Comparison of ENCODE assay signal across 18 cellular contexts in genomic region chr16:47687694-47688093, GRCh38.
"Had no signal": no experiment of that assay in that cellular context is flagged by ENCODE, and none has a peak within 500 bp of the region (broad histone marks: within the 10 kb centered on the region; RNA-seq: fewer than 3 reads in every experiment).

No MANE protein-coding gene starts in this region.

- H3K4me1 Mint-ChIP-seq: stimulated activated naive B cell treated with anti-CD40 and anti-IgM and Interleukin-4, amounts not matched to agents 10 μg/mL and 1 μg/mL and 100 μg/mL, for 72 hours had no signal

- H3K4me1 ChIP-seq: colonic mucosa, lower lobe of right lung had no signal

- H3K27ac Mint-ChIP-seq: activated naive CD8-positive, alpha-beta T cell; natural killer cell treated with Interleukin-12 subunit alpha and Interleukin-12 subunit beta and Interleukin-15 and Interleukin-18, amount 100 ng/mL, for 72 hours; stimulated activated naive B cell treated with anti-CD40 and anti-IgM and Interleukin-4, amounts not matched to agents 10 μg/mL and 1 μg/mL and 100 μg/mL, for 72 hours; T-helper 1 cell treated with Interleukin-12 subunit alpha and Interleukin-12 subunit beta and Interleukin-4 antibody, amounts not matched to agents 30 μg/mL and 1 μg/mL, for 36 hours had no signal

- H3K9me3 Mint-ChIP-seq: natural killer cell treated with Interleukin-12 subunit alpha and Interleukin-12 subunit beta and Interleukin-15 and Interleukin-18, amount 100 ng/mL, for 72 hours; stimulated activated naive B cell treated with anti-CD40 and anti-IgM and Interleukin-4, amounts not matched to agents 10 μg/mL and 1 μg/mL and 100 μg/mL, for 72 hours had no signal

- DNase-seq: activated CD4-positive, alpha-beta T cell treated with anti-CD3 and anti-CD28 coated beads, Interleukin-2, amount 50 U/mL, for 1 hour; activated CD4-positive, CD25-positive, alpha-beta regulatory T cell treated with anti-CD3 and anti-CD28 coated beads, Interleukin-2, amount 50 U/mL, for 72 hours; activated CD8-positive, alpha-beta memory T cell treated with anti-CD3 and anti-CD28 coated beads, Interleukin-2, amount 50 U/mL, for 48 hours; activated gamma-delta T cell treated with Interleukin-2 at 50 U/mL for 16 hours; amniotic stem cell; caudate nucleus; colonic mucosa; left cardiac atrium; lower lobe of right lung; stimulated activated CD4-positive, alpha-beta T cell treated with anti-CD3 and anti-CD28 coated beads, Interleukin-4, amount 100 ng/mL, for 4 hours; stimulated activated naive B cell treated with anti-CD40 and anti-IgM and Interleukin-4, amounts not matched to agents 10 μg/mL and 1 μg/mL and 100 μg/mL, for 72 hours had no signal

- ATAC-seq: esophagus mucosa; left cardiac atrium; lower lobe of right lung; natural killer cell treated with Interleukin-12 subunit alpha and Interleukin-12 subunit beta and Interleukin-15 and Interleukin-18, amount 100 ng/mL, for 72 hours; sciatic nerve; stimulated activated naive B cell treated with anti-CD40 and anti-IgM and Interleukin-4, amounts not matched to agents 10 μg/mL and 1 μg/mL and 100 μg/mL, for 72 hours had no signal

- H3K27me3 Mint-ChIP-seq: activated naive CD8-positive, alpha-beta T cell; natural killer cell treated with Interleukin-12 subunit alpha and Interleukin-12 subunit beta and Interleukin-15 and Interleukin-18, amount 100 ng/mL, for 72 hours; stimulated activated naive B cell treated with anti-CD40 and anti-IgM and Interleukin-4, amounts not matched to agents 10 μg/mL and 1 μg/mL and 100 μg/mL, for 72 hours had no signal

- H3K9me3 ChIP-seq: colonic mucosa, lower lobe of right lung, thoracic aorta had no signal

- H3K27ac ChIP-seq: colonic mucosa, lower lobe of right lung, thoracic aorta, VCaP had no signal

- H3K27me3 ChIP-seq: colonic mucosa had no signal

- H3K4me3 Mint-ChIP-seq: activated naive CD8-positive, alpha-beta T cell; natural killer cell treated with Interleukin-12 subunit alpha and Interleukin-12 subunit beta and Interleukin-15 and Interleukin-18, amount 100 ng/mL, for 72 hours; stimulated activated naive B cell treated with anti-CD40 and anti-IgM and Interleukin-4, amounts not matched to agents 10 μg/mL and 1 μg/mL and 100 μg/mL, for 72 hours; T-helper 1 cell treated with Interleukin-12 subunit alpha and Interleukin-12 subunit beta and Interleukin-4 antibody, amounts not matched to agents 30 μg/mL and 1 μg/mL, for 36 hours had no signal

- H3K4me3 ChIP-seq: colonic mucosa, lower lobe of right lung, thoracic aorta had no signal
